Comparison of ENCODE assay signal across 1 cellular context in genomic region chr12:116323696-116324386, GRCh38.
A peak's percentile ranks its signal among the peaks of the same experiment; 100 is the strongest.
TF ChIP-seq lines count a peak whose summit lies in the region.

No MANE protein-coding gene starts in this region.

TF ChIP-seq in GM12878, 131 proteins besides CTCF, POLR2A, EP300 and RAD21:
- TF ChIP-seq SKIL (IDR thresholded peaks at IDR 0.05; ENCODE audit: low read depth, poor library complexity, severe bottlenecking) (no peak), ZZZ3 (IDR thresholded peaks at IDR 0.05; ENCODE audit: control insufficient read depth, insufficient read length, low read depth) (no peak), CEBPZ (IDR thresholded peaks at IDR 0.05; ENCODE audit: low read depth, low read length) (no peak), TCF12 (IDR thresholded peaks at IDR 0.05; ENCODE audit: low read depth, low read length) (no peak), ELK1 (IDR thresholded peaks at IDR 0.05; ENCODE audit: low read depth, low read length) (no peak), ESRRA (IDR thresholded peaks at IDR 0.05; ENCODE audit: low read length) (no peak), MYB (IDR thresholded peaks at IDR 0.05; ENCODE audit: borderline replicate concordance, low read depth, low read length) (no peak), NBN (IDR thresholded peaks at IDR 0.05) (no peak), POLR2AphosphoS5 (IDR thresholded peaks at IDR 0.05; ENCODE audit: low read length) (no peak), SMC3 (IDR thresholded peaks at IDR 0.05; ENCODE audit: borderline replicate concordance, low read length) (no peak), TBL1XR1 (IDR thresholded peaks at IDR 0.05; ENCODE audit: low read depth, low read length) (no peak), NFIC (IDR thresholded peaks at IDR 0.05; ENCODE audit: low read depth, low read length) (peak; percentile 26; the same call in 1 of the 2 replicates), YY1 (IDR thresholded peaks at IDR 0.05; ENCODE audit: low read depth, low read length) (peak; percentile 89)
- TF ChIP-seq, protein P1, sequence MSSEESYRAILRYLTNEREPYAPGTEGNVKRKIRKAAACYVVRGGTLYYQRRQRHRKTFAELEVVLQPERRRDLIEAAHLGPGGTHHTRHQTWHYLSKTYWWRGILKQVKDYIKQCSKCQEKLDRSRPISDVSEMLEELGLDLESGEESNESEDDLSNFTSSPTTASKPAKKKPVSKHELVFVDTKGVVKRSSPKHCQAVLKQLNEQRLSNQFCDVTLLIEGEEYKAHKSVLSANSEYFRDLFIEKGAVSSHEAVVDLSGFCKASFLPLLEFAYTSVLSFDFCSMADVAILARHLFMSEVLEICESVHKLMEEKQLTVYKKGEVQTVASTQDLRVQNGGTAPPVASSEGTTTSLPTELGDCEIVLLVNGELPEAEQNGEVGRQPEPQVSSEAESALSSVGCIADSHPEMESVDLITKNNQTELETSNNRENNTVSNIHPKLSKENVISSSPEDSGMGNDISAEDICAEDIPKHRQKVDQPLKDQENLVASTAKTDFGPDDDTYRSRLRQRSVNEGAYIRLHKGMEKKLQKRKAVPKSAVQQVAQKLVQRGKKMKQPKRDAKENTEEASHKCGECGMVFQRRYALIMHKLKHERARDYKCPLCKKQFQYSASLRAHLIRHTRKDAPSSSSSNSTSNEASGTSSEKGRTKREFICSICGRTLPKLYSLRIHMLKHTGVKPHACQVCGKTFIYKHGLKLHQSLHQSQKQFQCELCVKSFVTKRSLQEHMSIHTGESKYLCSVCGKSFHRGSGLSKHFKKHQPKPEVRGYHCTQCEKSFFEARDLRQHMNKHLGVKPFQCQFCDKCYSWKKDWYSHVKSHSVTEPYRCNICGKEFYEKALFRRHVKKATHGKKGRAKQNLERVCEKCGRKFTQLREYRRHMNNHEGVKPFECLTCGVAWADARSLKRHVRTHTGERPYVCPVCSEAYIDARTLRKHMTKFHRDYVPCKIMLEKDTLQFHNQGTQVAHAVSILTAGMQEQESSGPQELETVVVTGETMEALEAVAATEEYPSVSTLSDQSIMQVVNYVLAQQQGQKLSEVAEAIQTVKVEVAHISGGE (CRISPR knock-in tag; IDR thresholded peaks at IDR 0.05) = no peak
- TF ChIP-seq, protein P2, sequence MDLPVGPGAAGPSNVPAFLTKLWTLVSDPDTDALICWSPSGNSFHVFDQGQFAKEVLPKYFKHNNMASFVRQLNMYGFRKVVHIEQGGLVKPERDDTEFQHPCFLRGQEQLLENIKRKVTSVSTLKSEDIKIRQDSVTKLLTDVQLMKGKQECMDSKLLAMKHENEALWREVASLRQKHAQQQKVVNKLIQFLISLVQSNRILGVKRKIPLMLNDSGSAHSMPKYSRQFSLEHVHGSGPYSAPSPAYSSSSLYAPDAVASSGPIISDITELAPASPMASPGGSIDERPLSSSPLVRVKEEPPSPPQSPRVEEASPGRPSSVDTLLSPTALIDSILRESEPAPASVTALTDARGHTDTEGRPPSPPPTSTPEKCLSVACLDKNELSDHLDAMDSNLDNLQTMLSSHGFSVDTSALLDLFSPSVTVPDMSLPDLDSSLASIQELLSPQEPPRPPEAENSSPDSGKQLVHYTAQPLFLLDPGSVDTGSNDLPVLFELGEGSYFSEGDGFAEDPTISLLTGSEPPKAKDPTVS (IDR thresholded peaks at IDR 0.05; ENCODE audit: low read depth, low read length) = no peak
